Comparison of ENCODE assay signal across 16 cellular contexts in genomic region chr10:121449457-121450045, GRCh38.
A peak's percentile ranks its signal among the peaks of the same experiment; 100 is the strongest.
DNase-seq lines count a peak whose midpoint lies in the region; ATAC-seq and TF ChIP-seq lines count a peak whose summit lies in the region.
"Had no signal": no experiment of that assay in that cellular context is flagged by ENCODE, and none has a peak within 500 bp of the region (broad histone marks: within the 10 kb centered on the region; RNA-seq: fewer than 3 reads in every experiment).

No MANE protein-coding gene starts in this region.

- H3F3A ChIP-seq in neural progenitor cell (ENCODE audit: low read depth): peaks cover 12% of the 10 kb centered on the region

- ATAC-seq in HG02623 (IDR thresholded peaks at IDR 0.05; ENCODE audit: unreplicated experiment): peak; percentile 23
- ATAC-seq in HG03457 (IDR thresholded peaks at IDR 0.05; ENCODE audit: unreplicated experiment): peak; percentile 30
- ATAC-seq in right lobe of liver: no peak
- ATAC-seq: effector memory CD8-positive, alpha-beta T cell had no signal

- TF ChIP-seq POLR2A in GM18951 (IDR thresholded peaks at IDR 0.05; ENCODE audit: extremely low read depth, insufficient read depth, insufficient read length): peak; percentile 18
- TF ChIP-seq POLR2A in right lobe of liver (IDR thresholded peaks at IDR 0.05): no peak

- no peak for DNase-seq in neural progenitor cell (ENCODE audit: low spot score)
- DNase-seq in NK-92 (lab: John Stamatoyannopoulos, UW; ENCODE audit: unreplicated experiment): no peak
- DNase-seq in cardiac septum (ENCODE audit: low spot score): no peak
- no peak for DNase-seq in right lobe of liver
- DNase-seq in osteoblast (ENCODE audit: insufficient read length, low spot score, missing footprints): no peak
- DNase-seq: activated T-cell treated with anti-CD3 and anti-CD28 coated beads, Interleukin-2, amount 50 U/mL, for 1 hour; effector memory CD8-positive, alpha-beta T cell; NCI-H1417; NCI-H748 treated with DMSO at 0.1 percent for 48 hours; stimulated activated CD4-positive, alpha-beta T cell treated with anti-CD3 and anti-CD28 coated beads, Interleukin-4, amount 100 ng/mL, for 1 hour; stimulated activated naive CD4-positive, alpha-beta T cell treated with Interleukin-2 at 50 U/mL for 16 hours had no signal

- H3K27me3 ChIP-seq in neural progenitor cell (no peaks in the 10 kb centered on the region), right lobe of liver (no peaks in the 10 kb centered on the region), osteoblast (ENCODE audit: insufficient read depth, low read length) (no peaks in the 10 kb centered on the region)

- H3K27ac Mint-ChIP-seq in neural progenitor cell: peak overlapping the region; percentile 12
- H3K27ac Mint-ChIP-seq: effector memory CD8-positive, alpha-beta T cell had no signal

- H3K36me3 ChIP-seq in neural progenitor cell: no peaks in the 10 kb centered on the region
- H3K36me3 ChIP-seq in right lobe of liver: no peaks in the 10 kb centered on the region
- no peaks in the 10 kb centered on the region for H3K36me3 ChIP-seq in osteoblast (ENCODE audit: insufficient read depth, low read length)

- H3K4me1 ChIP-seq in neural progenitor cell: peaks cover 39% of the 10 kb centered on the region
- peaks cover 0 to 3% (median 0%) of the 10 kb centered on the region in 4 donors for H3K4me1 ChIP-seq in right lobe of liver
- H3K4me1 ChIP-seq in osteoblast (ENCODE audit: insufficient read depth, low read length): no peaks in the 10 kb centered on the region
- H3K4me1 ChIP-seq: parathyroid adenoma had no signal

- WGBS in right lobe of liver (ENCODE audit: insufficient coverage, low coverage, low lambda C conversion rate, missing lambda C conversion rate): 53% methylated on average over 5 of the region's 5 CpGs

- no peak overlapping the region for H3K9ac ChIP-seq in neural progenitor cell
- H3K9ac ChIP-seq: parathyroid adenoma had no signal

- H3K36me3 Mint-ChIP-seq in neural progenitor cell: no peaks in the 10 kb centered on the region

- intact Hi-C loops in cardiac septum (cut with DNase I) (no loop called here), right lobe of liver (cut with DNase I) (no loop called here)

- H3K27ac ChIP-seq in neural progenitor cell: no peak overlapping the region
- H3K27ac ChIP-seq in right lobe of liver: no peak overlapping the region
- no peak overlapping the region for H3K27ac ChIP-seq in osteoblast (ENCODE audit: low read depth, low read length)
- H3K27ac ChIP-seq: parathyroid adenoma, SK-N-MC had no signal

- H3K4me1 Mint-ChIP-seq in neural progenitor cell: peaks cover 31% of the 10 kb centered on the region

- no peaks in the 10 kb centered on the region for H3K9me3 Mint-ChIP-seq in neural progenitor cell

- no peak overlapping the region for H3K4me3 Mint-ChIP-seq in neural progenitor cell
- H3K4me3 Mint-ChIP-seq: effector memory CD8-positive, alpha-beta T cell had no signal

- H3K4me3 ChIP-seq in neural progenitor cell (no peak overlapping the region), right lobe of liver (no peak overlapping the region), osteoblast (ENCODE audit: insufficient read depth, low read length) (no peak overlapping the region)
- H3K4me3 ChIP-seq: SK-N-MC had no signal

- no peak overlapping the region for H2AFZ ChIP-seq in neural progenitor cell (replicated peaks)
- no peak overlapping the region for H2AFZ ChIP-seq in osteoblast (ENCODE audit: low read length)
- H2AFZ ChIP-seq: parathyroid adenoma had no signal

- H3K27me3 Mint-ChIP-seq in neural progenitor cell (ENCODE audit: insufficient read depth, low read depth): peaks cover 5% of the 10 kb centered on the region

- no peaks in the 10 kb centered on the region for H3K79me2 ChIP-seq in neural progenitor cell (ENCODE audit: low read depth)
- H3K79me2 ChIP-seq in osteoblast (ENCODE audit: insufficient read depth, low read length): no peaks in the 10 kb centered on the region
- H3K79me2 ChIP-seq: parathyroid adenoma had no signal

- H3K4me2 ChIP-seq in neural progenitor cell (peak overlapping the region; percentile 55), osteoblast (ENCODE audit: insufficient read depth, low read length) (no peak overlapping the region)

- H4K20me1 ChIP-seq in neural progenitor cell (ENCODE audit: low read depth) (no peaks in the 10 kb centered on the region), osteoblast (ENCODE audit: insufficient read depth, low read length) (no peaks in the 10 kb centered on the region)

- no peaks in the 10 kb centered on the region for H3K9me3 ChIP-seq in neural progenitor cell (ENCODE audit: low read depth)
- no peaks in the 10 kb centered on the region for H3K9me3 ChIP-seq in right lobe of liver
- H3K9me3 ChIP-seq in osteoblast (ENCODE audit: low read depth, low read length): no peaks in the 10 kb centered on the region

- in situ Hi-C loops in GM18951 (cut with MboI; ENCODE audit: low sequenced_read_pairs, unreplicated experiment): no loop called here

- no peak for TF ChIP-seq CTCF in neural progenitor cell (IDR thresholded peaks at IDR 0.05)
- TF ChIP-seq CTCF in right lobe of liver (IDR thresholded peaks at IDR 0.05): no peak
- no peak for TF ChIP-seq CTCF in osteoblast (IDR thresholded peaks at IDR 0.05; ENCODE audit: extremely low read depth, low read depth, low read length)

Comparison
In these comparisons a context has a peak if more than half of its experiments do, and no peak if none do; other contexts are left out.
1. ATAC-seq: peak in HG02623 (single experiment) and HG03457 (single experiment); none in right lobe of liver (0 of 4).